ENCODE assay signal across 21 cellular contexts in the genomic region with DNA sequence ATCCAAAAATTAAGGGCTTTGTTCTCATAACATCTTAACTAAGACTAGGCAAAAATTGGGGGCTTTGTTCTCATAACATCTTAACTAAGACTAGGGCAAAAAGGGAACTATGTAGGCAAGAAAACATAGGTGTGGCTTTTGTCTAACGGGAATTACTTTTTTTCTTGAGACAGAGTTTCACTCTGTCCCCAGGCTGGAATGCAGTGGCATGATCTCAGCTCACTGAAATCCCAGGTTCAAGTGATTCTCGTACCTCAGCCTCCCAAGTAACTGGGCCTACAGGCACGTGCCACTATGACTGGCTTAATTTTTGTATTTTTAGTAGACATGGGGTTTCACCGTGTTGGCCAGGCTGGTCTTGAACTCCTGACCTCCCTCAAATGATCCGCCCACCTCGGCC. TPM values are rescaled to one million over a fixed set of nuclear protein-coding genes. Genes with fewer than 3 reads are reported as not detected.
DNase-seq lines count a peak whose midpoint lies in the region; ATAC-seq and TF ChIP-seq lines count a peak whose summit lies in the region.
"Had no signal": no experiment of that assay in that cellular context is flagged by ENCODE, and none has a peak within 500 bp of the region (broad histone marks: within the 10 kb centered on the region; RNA-seq: fewer than 3 reads in every experiment).

No MANE protein-coding gene starts in this region.

- H3K4me3 ChIP-seq in hepatocyte: no peak overlapping the region

- H3K79me2 ChIP-seq in hepatocyte: peaks cover 2% of the 10 kb centered on the region

- H3K9me2 ChIP-seq in hepatocyte (replicated peaks; ENCODE audit: insufficient read depth): no peaks in the 10 kb centered on the region

- WGBS in hepatocyte (ENCODE audit: low lambda C conversion rate, missing lambda C conversion rate): 89% methylated on average over 6 of the region's 6 CpGs

- peak overlapping the region; percentile 53 for H3K27ac Mint-ChIP-seq in activated T-cell treated with anti-CD3 and anti-CD28 coated beads, Interleukin-2, amount 50 U/mL, for 24 hours
- peak overlapping the region; percentile 74 for H3K27ac Mint-ChIP-seq in neural crest cell (ENCODE audit: unreplicated experiment)

- no peaks in the 10 kb centered on the region for H3K36me3 ChIP-seq in hepatocyte (replicated peaks; ENCODE audit: insufficient read depth, low read depth)

- H3K27me3 Mint-ChIP-seq in activated T-cell treated with anti-CD3 and anti-CD28 coated beads, Interleukin-2, amount 50 U/mL, for 24 hours: no peaks in the 10 kb centered on the region
- H3K27me3 Mint-ChIP-seq in neural crest cell (ENCODE audit: low read depth): no peaks in the 10 kb centered on the region

- peak overlapping the region; percentile 51 for H3K27ac ChIP-seq in hepatocyte
- H3K27ac ChIP-seq: 22Rv1, HL-60, KMS-11 had no signal

- peaks cover 89% of the 10 kb centered on the region for H3K36me3 Mint-ChIP-seq in activated T-cell treated with anti-CD3 and anti-CD28 coated beads, Interleukin-2, amount 50 U/mL, for 24 hours (ENCODE audit: low read depth)
- H3K36me3 Mint-ChIP-seq in neural crest cell (ENCODE audit: low read depth): peaks cover 33% of the 10 kb centered on the region

- no peak overlapping the region for H3K4me3 Mint-ChIP-seq in activated T-cell treated with anti-CD3 and anti-CD28 coated beads, Interleukin-2, amount 50 U/mL, for 24 hours
- H3K4me3 Mint-ChIP-seq in neural crest cell: no peak overlapping the region

- TF ChIP-seq CTCF in hepatocyte (IDR thresholded peaks at IDR 0.05; ENCODE audit: poor library complexity) (no peak), neural crest cell (conservative IDR thresholded peaks at IDR 0.05) (no peak)

- no peaks in the 10 kb centered on the region for H4K20me1 ChIP-seq in hepatocyte (ENCODE audit: insufficient read depth, poor library complexity, severe bottlenecking)

- H3K27me3 ChIP-seq in hepatocyte: no peaks in the 10 kb centered on the region

- H3K4me2 ChIP-seq in hepatocyte: no peak overlapping the region
- H3K4me2 ChIP-seq: KMS-11 had no signal

- ATAC-seq in HG02852 (IDR thresholded peaks at IDR 0.05; ENCODE audit: unreplicated experiment): no peak

- no peaks in the 10 kb centered on the region for H3K9me3 ChIP-seq in hepatocyte (ENCODE audit: low read depth)

- no peak for DNase-seq in activated T-cell treated with anti-CD3 and anti-CD28 coated beads, Interleukin-2, amount 50 U/mL, for 24 hours
- no peak for DNase-seq in activated T-cell treated with anti-CD3 and anti-CD28 coated beads, Interleukin-2, amount 50 U/mL, for 48 hours
- no peak for DNase-seq in hepatocyte (ENCODE audit: low spot score)
- no peak for DNase-seq in neural crest cell (ENCODE audit: low read depth, low spot score)
- no peak for DNase-seq in NCI-H2107 (lab: John Stamatoyannopoulos, UW)
- DNase-seq in NCI-H1436 (lab: John Stamatoyannopoulos, UW): no peak
- DNase-seq in COR-L47 (lab: John Stamatoyannopoulos, UW): no peak
- DNase-seq: AML-193, GF-D8, H7, NCI-H1417, NCI-H187 treated with DMSO at 0.1 percent for 48 hours, NCI-H226, NCI-H524, NCI-H82, RPMI8226, SHP77 treated with DMSO at 0.1 percent for 48 hours had no signal

- H3K4me1 Mint-ChIP-seq in activated T-cell treated with anti-CD3 and anti-CD28 coated beads, Interleukin-2, amount 50 U/mL, for 24 hours (ENCODE audit: low read depth): no peaks in the 10 kb centered on the region
- H3K4me1 Mint-ChIP-seq in neural crest cell: peaks cover 4% of the 10 kb centered on the region

- no peaks in the 10 kb centered on the region for H3K4me1 ChIP-seq in hepatocyte (ENCODE audit: insufficient read depth)

- H2AFZ ChIP-seq in hepatocyte: no peak overlapping the region

- H3K9me3 Mint-ChIP-seq in activated T-cell treated with anti-CD3 and anti-CD28 coated beads, Interleukin-2, amount 50 U/mL, for 24 hours: no peaks in the 10 kb centered on the region
- no peaks in the 10 kb centered on the region for H3K9me3 Mint-ChIP-seq in neural crest cell

RNA-seq across cellular contexts. Expression of a gene that starts 49.8 kb away (rescaled TPM):
- total RNA-seq in hepatocyte: 0.44 and 0.47 TPM in 2 replicates
- polyA plus RNA-seq in hepatocyte: 0.32 and 0.34 TPM in 2 replicates
- total RNA-seq in neural crest cell: 21.9 and 23.3 TPM in 2 replicates

Comparison
In these comparisons a context has a peak if more than half of its experiments do, and no peak if none do; other contexts are left out.
1. RNA of a gene that starts 49.8 kb away (total RNA-seq): 21.9 to 23.3 TPM in neural crest cell; 0.44 to 0.47 TPM in hepatocyte; every median in the first group is over 10 times any median in the second.